ENCODE assay signal across 27 cellular contexts in genomic region chr2:219300022-219300421, GRCh38. TPM values are rescaled to one million over a fixed set of nuclear protein-coding genes. Genes with fewer than 3 reads are reported as not detected.
A peak's percentile ranks its signal among the peaks of the same experiment; 100 is the strongest.
DNase-seq lines count a peak whose midpoint lies in the region; ATAC-seq and TF ChIP-seq lines count a peak whose summit lies in the region.
"Had no signal": no experiment of that assay in that cellular context is flagged by ENCODE, and none has a peak within 500 bp of the region (broad histone marks: within the 10 kb centered on the region; RNA-seq: fewer than 3 reads in every experiment).

No MANE protein-coding gene starts in this region.

- no peak for ATAC-seq in stimulated activated effector memory CD8-positive, alpha-beta T cell treated with anti-CD3 and anti-CD28 coated beads, Interleukin-12 subunit alpha, Interleukin-12 subunit beta, amount 100 ng/mL, for 72 hours
- ATAC-seq: HCT116, PC-3 had no signal

- H3K9me3 Mint-ChIP-seq in stimulated activated effector memory CD8-positive, alpha-beta T cell treated with anti-CD3 and anti-CD28 coated beads, Interleukin-12 subunit alpha, Interleukin-12 subunit beta, amount 100 ng/mL, for 72 hours = no peaks in the 10 kb centered on the region
- H3K9me3 Mint-ChIP-seq in progenitor cell of endocrine pancreas (ENCODE audit: low read depth) = no peaks in the 10 kb centered on the region
- H3K9me3 Mint-ChIP-seq: CD8-positive, alpha-beta memory T cell; IgD-negative memory B cell had no signal

- H3K36me3 Mint-ChIP-seq in stimulated activated effector memory CD8-positive, alpha-beta T cell treated with anti-CD3 and anti-CD28 coated beads, Interleukin-12 subunit alpha, Interleukin-12 subunit beta, amount 100 ng/mL, for 72 hours = peaks cover 7% of the 10 kb centered on the region
- H3K36me3 Mint-ChIP-seq in progenitor cell of endocrine pancreas (ENCODE audit: insufficient read depth) = no peaks in the 10 kb centered on the region
- H3K36me3 Mint-ChIP-seq: CD14-positive monocyte; CD8-positive, alpha-beta memory T cell; IgD-negative memory B cell had no signal

- H3K79me2 ChIP-seq in MM.1S (ENCODE audit: low read length) = no peaks in the 10 kb centered on the region

- H3K4me3 ChIP-seq in MM.1S (ENCODE audit: low read length) (no peak overlapping the region), prostate gland (no peak overlapping the region)

- no peak overlapping the region for H2AFZ ChIP-seq in MM.1S (ENCODE audit: low read length)

- H3K27ac ChIP-seq in MM.1S (ENCODE audit: low read length) = no peak overlapping the region
- no peak overlapping the region for H3K27ac ChIP-seq in prostate gland
- H3K27ac ChIP-seq: KMS-11 had no signal

- H3K4me2 ChIP-seq in MM.1S (ENCODE audit: low read depth, low read length) = peak overlapping the region; percentile 15; the same call in 1 of the 2 replicates
- H3K4me2 ChIP-seq: KMS-11 had no signal

- H3K4me3 Mint-ChIP-seq in stimulated activated effector memory CD8-positive, alpha-beta T cell treated with anti-CD3 and anti-CD28 coated beads, Interleukin-12 subunit alpha, Interleukin-12 subunit beta, amount 100 ng/mL, for 72 hours = peak overlapping the region; percentile 66
- no peak overlapping the region for H3K4me3 Mint-ChIP-seq in progenitor cell of endocrine pancreas (ENCODE audit: low read depth)
- H3K4me3 Mint-ChIP-seq: CD8-positive, alpha-beta memory T cell; IgD-negative memory B cell had no signal

- no peak overlapping the region for H3K9ac ChIP-seq in MM.1S (ENCODE audit: low read length)
- H3K9ac ChIP-seq: KMS-11 had no signal

- no peaks in the 10 kb centered on the region for H3K9me3 ChIP-seq in MM.1S (replicated peaks; ENCODE audit: insufficient read depth, low read length)
- no peaks in the 10 kb centered on the region for H3K9me3 ChIP-seq in prostate gland
- H3K9me3 ChIP-seq: BE2C had no signal

- H3K4me1 ChIP-seq in MM.1S (ENCODE audit: low read length) (peaks cover 21% of the 10 kb centered on the region), prostate gland (replicated peaks) (no peaks in the 10 kb centered on the region)
- H3K4me1 ChIP-seq: BE2C had no signal

- H3K27me3 Mint-ChIP-seq in progenitor cell of endocrine pancreas = peaks cover 72% of the 10 kb centered on the region

- no peak for TF ChIP-seq CTCF in MM.1S (IDR thresholded peaks at IDR 0.05; ENCODE audit: low read length)
- no peak for TF ChIP-seq CTCF in progenitor cell of endocrine pancreas (IDR thresholded peaks at IDR 0.05; ENCODE audit: unreplicated experiment)
- no peak for TF ChIP-seq CTCF in prostate gland (IDR thresholded peaks at IDR 0.05)

- intact Hi-C loops in prostate gland (cut with DNase I) = no loop called here

- H3F3A ChIP-seq in MM.1S (ENCODE audit: insufficient read depth, low read length) = peaks cover 9% of the 10 kb centered on the region; the same call in 1 of the 2 replicates

- TF ChIP-seq POLR2A in prostate gland (IDR thresholded peaks at IDR 0.05) = no peak

- WGBS in prostate gland = 58% methylated on average over 5 of the region's 5 CpGs

- no peaks in the 10 kb centered on the region for H4K20me1 ChIP-seq in MM.1S (ENCODE audit: insufficient read depth, low read length)

- peaks cover 16% of the 10 kb centered on the region for H3K4me1 Mint-ChIP-seq in stimulated activated effector memory CD8-positive, alpha-beta T cell treated with anti-CD3 and anti-CD28 coated beads, Interleukin-12 subunit alpha, Interleukin-12 subunit beta, amount 100 ng/mL, for 72 hours
- H3K4me1 Mint-ChIP-seq in progenitor cell of endocrine pancreas (ENCODE audit: low read depth) = no peaks in the 10 kb centered on the region

- peak; percentile 47 for DNase-seq in activated CD8-positive, alpha-beta memory T cell treated with anti-CD3 and anti-CD28 coated beads for 24 hours
- no peak for DNase-seq in activated CD8-positive, alpha-beta memory T cell treated with anti-CD3 and anti-CD28 coated beads, Interleukin-2, amount 50 U/mL, for 4 hours
- DNase-seq in MM.1S (no peak), mesenteric fat pad (ENCODE audit: low spot score) (peak; percentile 75), NCI-H226 (no peak), progenitor cell of endocrine pancreas (ENCODE audit: low spot score, unreplicated experiment) (no peak), prostate gland (ENCODE audit: low spot score) (no peak)
- no peak for DNase-seq in stimulated activated effector memory CD8-positive, alpha-beta T cell treated with anti-CD3 and anti-CD28 coated beads, Interleukin-12 subunit alpha, Interleukin-12 subunit beta, amount 100 ng/mL, for 72 hours (ENCODE audit: low spot score in 2 of 2)
- DNase-seq: 8988T; ACHN; BE2C; CD8-positive, alpha-beta memory T cell; DMS153; DND-41; NCI-H1048; NCI-H1417; NCI-H1694; NCI-H2081; NCI-H2171 treated with DMSO at 0.1 percent for 48 hours; NCI-H524; NCI-H748 treated with DMSO at 0.1 percent for 48 hours; PC-3 had no signal

- H3K27ac Mint-ChIP-seq in stimulated activated effector memory CD8-positive, alpha-beta T cell treated with anti-CD3 and anti-CD28 coated beads, Interleukin-12 subunit alpha, Interleukin-12 subunit beta, amount 100 ng/mL, for 72 hours = no peak overlapping the region
- no peak overlapping the region for H3K27ac Mint-ChIP-seq in progenitor cell of endocrine pancreas
- H3K27ac Mint-ChIP-seq: CD14-positive monocyte; CD8-positive, alpha-beta memory T cell; IgD-negative memory B cell had no signal

- no peaks in the 10 kb centered on the region for H3K9me2 ChIP-seq in MM.1S (replicated peaks; ENCODE audit: insufficient read depth, low read length)

- H3K27me3 ChIP-seq in MM.1S (replicated peaks; ENCODE audit: insufficient read depth, low read length) (peaks cover 52% of the 10 kb centered on the region), prostate gland (replicated peaks; ENCODE audit: insufficient read depth) (peaks cover 2% of the 10 kb centered on the region)
- H3K27me3 ChIP-seq: BE2C had no signal

- no peaks in the 10 kb centered on the region for H3K36me3 ChIP-seq in MM.1S (replicated peaks; ENCODE audit: insufficient read depth, low read length)
- H3K36me3 ChIP-seq in prostate gland = no peaks in the 10 kb centered on the region

RNA-seq across cellular contexts. Expression of gene PTPRN, which starts 9.2 kb away (rescaled TPM):
- not detected for total RNA-seq in mesenteric fat pad
- total RNA-seq in progenitor cell of endocrine pancreas = 30.2 and 30.5 TPM in 2 replicates
- total RNA-seq in prostate gland = 1 to 10 TPM in 1 of 2 donors, under 1 TPM in 1; 0.09 to 6.6 TPM

RNA-seq across cellular contexts. Expression of gene DNAJB2, which starts 20.9 kb away (rescaled TPM):
- total RNA-seq in mesenteric fat pad (67.5 TPM), progenitor cell of endocrine pancreas (66.2 and 69.5 TPM in 2 replicates), prostate gland (100 to 1,000 TPM; 155 to 163 TPM)

RNA-seq across cellular contexts. Expression of gene RESP18, which starts 32.5 kb away (rescaled TPM):
- not detected for total RNA-seq in mesenteric fat pad
- total RNA-seq in progenitor cell of endocrine pancreas = not detected in 2 replicates
- total RNA-seq in prostate gland = not detected
- total RNA-seq: CD8-positive, alpha-beta memory T cell; H4; PC-3 had no signal

RNA-seq across cellular contexts. Expression of gene TUBA4A, which starts 46.3 kb away (rescaled TPM):
- total RNA-seq in mesenteric fat pad (21.7 TPM), progenitor cell of endocrine pancreas (8.3 and 9.1 TPM in 2 replicates), prostate gland (10 to 100 TPM; 43.5 to 51.2 TPM)

RNA-seq across cellular contexts. Expression of gene TUBA4B, which starts 47.0 kb away (rescaled TPM):
- total RNA-seq in mesenteric fat pad (not detected), progenitor cell of endocrine pancreas (not detected in 2 replicates), prostate gland (not detected)
- total RNA-seq: CD8-positive, alpha-beta memory T cell; H4; PC-3 had no signal

Comparison
In these comparisons a context has a peak if more than half of its experiments do, and no peak if none do; other contexts are left out.
1. DNase-seq: peak in activated CD8-positive, alpha-beta memory T cell treated with anti-CD3 and anti-CD28 coated beads for 24 hours (single experiment) and mesenteric fat pad (single experiment); none in activated CD8-positive, alpha-beta memory T cell treated with anti-CD3 and anti-CD28 coated beads, Interleukin-2, amount 50 U/mL, for 4 hours (single experiment), MM.1S (single experiment), stimulated activated effector memory CD8-positive, alpha-beta T cell treated with anti-CD3 and anti-CD28 coated beads, Interleukin-12 subunit alpha, Interleukin-12 subunit beta, amount 100 ng/mL, for 72 hours (0 of 2), NCI-H226 (single experiment), progenitor cell of endocrine pancreas (single experiment) and prostate gland (single experiment).